Comparison of ENCODE assay signal across 13 cellular contexts in the genomic region with DNA sequence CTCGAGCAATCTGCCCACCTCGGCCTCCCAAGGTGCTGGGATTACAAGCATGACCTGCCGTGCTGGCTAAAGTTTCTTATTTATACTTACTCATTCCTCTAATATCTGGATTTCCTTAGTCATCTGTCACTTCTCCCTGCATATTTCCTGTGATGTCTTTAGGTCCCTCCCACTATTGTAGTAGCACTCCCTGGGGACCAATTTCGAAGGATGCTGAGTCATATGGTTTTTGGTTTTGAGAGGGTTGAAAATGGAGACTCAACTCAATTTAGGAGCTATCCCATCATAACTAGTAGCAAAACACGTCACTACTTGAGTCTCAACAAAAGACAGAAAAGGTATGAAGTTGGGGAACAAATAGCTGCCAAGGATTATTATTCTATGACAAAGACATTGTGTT. TPM values are rescaled to one million over a fixed set of nuclear protein-coding genes. Genes with fewer than 3 reads are reported as not detected.
DNase-seq lines count a peak whose midpoint lies in the region; ATAC-seq, FAIRE-seq and TF ChIP-seq lines count a peak whose summit lies in the region.
"Had no signal": no experiment of that assay in that cellular context is flagged by ENCODE, and none has a peak within 500 bp of the region (broad histone marks: within the 10 kb centered on the region; RNA-seq: fewer than 3 reads in every experiment).

No MANE protein-coding gene starts in this region.

- H3K4me3 ChIP-seq in cardiac fibroblast (replicated peaks in 1 of 2; ENCODE audit: low read depth in 2 of 2, low read length in 2 of 2) (no peak overlapping the region), aorta (ENCODE audit: low read length in 2 of 2) (no peak overlapping the region)
- H3K4me3 ChIP-seq: adrenal gland, heart left ventricle, tibial artery had no signal

- no peaks in the 10 kb centered on the region for H3K27me3 Mint-ChIP-seq in chondrocyte (ENCODE audit: low read depth)

- H3K27ac Mint-ChIP-seq in chondrocyte (ENCODE audit: unreplicated experiment) = no peak overlapping the region

- TF ChIP-seq CTCF in cardiac fibroblast (IDR thresholded peaks at IDR 0.05; ENCODE audit: low read depth, low read length) (no peak), chondrocyte (IDR thresholded peaks at IDR 0.05) (no peak)

- H3K9me3 ChIP-seq in aorta (ENCODE audit: control insufficient read depth, low read length) = no peaks in the 10 kb centered on the region
- H3K9me3 ChIP-seq: adrenal gland, heart left ventricle, tibial artery had no signal

- H3K9me3 Mint-ChIP-seq in chondrocyte (ENCODE audit: low read depth) = no peaks in the 10 kb centered on the region

- no peaks in the 10 kb centered on the region for H3K4me1 ChIP-seq in aorta (ENCODE audit: control insufficient read depth in 1 of 2, insufficient read depth in 2 of 2, low read length in 2 of 2)
- H3K4me1 ChIP-seq: adrenal gland, tibial artery had no signal

- H3K4me1 Mint-ChIP-seq in chondrocyte (ENCODE audit: low read depth) = peaks cover 18% of the 10 kb centered on the region

- intact Hi-C loops in aorta (cut with DNase I) = loop anchor here in 1 of 2 donors (10.0 kb wide), 1 partner anchor 271 kb away; no protein-coding TSS in a partner anchor

- ATAC-seq in GM21526 (IDR thresholded peaks at IDR 0.05; ENCODE audit: low FRiP score, unreplicated experiment) (no peak), aorta (ENCODE audit: low FRiP score) (no peak)

- no peak overlapping the region for H3K4me3 Mint-ChIP-seq in chondrocyte (ENCODE audit: unreplicated experiment)

- 75 to 86% methylated on average over 5 of the region's 5 CpGs for WGBS in aorta, 2 donors

- DNase-seq in stimulated activated CD4-positive, alpha-beta T cell treated with anti-CD3 and anti-CD28 coated beads, Interleukin-15, amount 100 ng/mL, for 24 hours = peak; percentile 7
- no peak for DNase-seq in stimulated activated CD4-positive, alpha-beta T cell treated with anti-CD3 and anti-CD28 coated beads, Interleukin-1b, Interleukin-23, amount 100 ng/mL, for 48 hours
- peak; percentile 78 for DNase-seq in NCI-H2171 treated with DMSO at 0.1 percent for 48 hours (lab: John Stamatoyannopoulos, UW)
- DNase-seq in cardiac fibroblast (ENCODE audit: low read depth in 2 of 2) = peak; percentile 84 to 98
- DNase-seq in urothelium cell line (ENCODE audit: low spot score) = peak; percentile 65
- no peak for DNase-seq in aorta
- no peak for DNase-seq in chondrocyte (ENCODE audit: low spot score)
- DNase-seq: adrenal gland, heart left ventricle, NCI-H82, tibial artery had no signal

- peaks cover 0 to 3% of the 10 kb centered on the region in 2 donors for H3K36me3 ChIP-seq in aorta (ENCODE audit: control insufficient read depth in 1 of 2, insufficient read depth in 2 of 2, low read length in 1 of 2)

- H3K27ac ChIP-seq in aorta (ENCODE audit: low read depth in 1 of 2, low read length in 2 of 2) = no peak overlapping the region
- H3K27ac ChIP-seq: adrenal gland, heart left ventricle, tibial artery, VCaP had no signal

- FAIRE-seq in urothelium cell line (lab: Jason Lieb, UNC) = no peak

- no peaks in the 10 kb centered on the region for H3K27me3 ChIP-seq in aorta (ENCODE audit: control insufficient read depth in 1 of 2, insufficient read depth in 2 of 2, low read length in 1 of 2)
- H3K27me3 ChIP-seq: adrenal gland, heart left ventricle, tibial artery had no signal

- H3K36me3 Mint-ChIP-seq in chondrocyte (ENCODE audit: low read depth) = peaks cover 16% of the 10 kb centered on the region

RNA-seq across cellular contexts. Expression of gene MCUR1, which starts 20.2 kb away (rescaled TPM):
- total RNA-seq in aorta (10 to 100 TPM; 17.3 to 19.3 TPM), chondrocyte (18.8 to 31.7 TPM (median 28.7 TPM) in 3 replicates)
- polyA plus RNA-seq in aorta = 10 to 100 TPM in 1 of 2 donors, 1 to 10 TPM in 1; 6.6 to 32.9 TPM

Comparison
In these comparisons a context has a peak if more than half of its experiments do, and no peak if none do; other contexts are left out.
1. DNase-seq: peak in stimulated activated CD4-positive, alpha-beta T cell treated with anti-CD3 and anti-CD28 coated beads, Interleukin-15, amount 100 ng/mL, for 24 hours (single experiment), NCI-H2171 treated with DMSO at 0.1 percent for 48 hours (single experiment), cardiac fibroblast (2 of 2) and urothelium cell line (single experiment); none in stimulated activated CD4-positive, alpha-beta T cell treated with anti-CD3 and anti-CD28 coated beads, Interleukin-1b, Interleukin-23, amount 100 ng/mL, for 48 hours (single experiment), aorta (0 of 2) and chondrocyte (single experiment).